19 cellular contexts compared by ENCODE assay signal in genomic region chr7:14233898-14234174, GRCh38.
"Had no signal": no experiment of that assay in that cellular context is flagged by ENCODE, and none has a peak within 500 bp of the region (broad histone marks: within the 10 kb centered on the region; RNA-seq: fewer than 3 reads in every experiment).

No MANE protein-coding gene starts in this region.

- H3K27me3 Mint-ChIP-seq: activated CD8-positive, alpha-beta T cell treated with anti-CD3 and anti-CD28 coated beads for 36 hours; activated naive CD4-positive, alpha-beta T cell treated with anti-CD3 and anti-CD28 coated beads, Interleukin-2, amount 50 U/mL, for 24 hours; progenitor cell of endocrine pancreas; type B pancreatic cell had no signal

- DNase-seq: activated CD4-positive, alpha-beta T cell treated with anti-CD3 and anti-CD28 coated beads for 48 hours; activated CD8-positive, alpha-beta T cell treated with anti-CD3 and anti-CD28 coated beads for 36 hours; activated effector memory CD4-positive, alpha-beta T cell treated with anti-CD3 and anti-CD28 coated beads, Interleukin-2, amount 50 U/mL, for 16 hours; activated T-cell treated with anti-CD3 and anti-CD28 coated beads, Interleukin-2, amount 50 U/mL, for 48 hours; adrenal gland; erythroblast; heart right ventricle; left lung; natural killer cell; nucleus accumbens; stimulated activated CD4-positive, alpha-beta T cell treated with anti-CD3 and anti-CD28 coated beads, Interleukin-4, amount 100 ng/mL, for 24 hours; stimulated activated naive CD4-positive, alpha-beta T cell treated with Interleukin-2 at 50 U/mL for 16 hours; T-helper 2 cell had no signal

- H3K27me3 ChIP-seq: adrenal gland, gastroesophageal sphincter, heart right ventricle, left lung, right atrium auricular region had no signal

- H3K27ac ChIP-seq: adrenal gland, gastroesophageal sphincter, heart right ventricle, left lung, right atrium auricular region, skin epidermis had no signal

- H3K9me3 Mint-ChIP-seq: activated CD8-positive, alpha-beta T cell treated with anti-CD3 and anti-CD28 coated beads for 36 hours; activated naive CD4-positive, alpha-beta T cell treated with anti-CD3 and anti-CD28 coated beads, Interleukin-2, amount 50 U/mL, for 24 hours; type B pancreatic cell had no signal

- H3K9me3 ChIP-seq: adrenal gland, gastroesophageal sphincter, heart right ventricle, left lung, right atrium auricular region had no signal

- H3K4me1 ChIP-seq: adrenal gland, gastroesophageal sphincter, heart right ventricle, left lung, right atrium auricular region had no signal

- H3K4me1 Mint-ChIP-seq: activated naive CD4-positive, alpha-beta T cell treated with anti-CD3 and anti-CD28 coated beads, Interleukin-2, amount 50 U/mL, for 24 hours; natural killer cell had no signal

- H3K36me3 Mint-ChIP-seq: activated naive CD4-positive, alpha-beta T cell treated with anti-CD3 and anti-CD28 coated beads, Interleukin-2, amount 50 U/mL, for 24 hours; natural killer cell; type B pancreatic cell had no signal

- H3K4me3 ChIP-seq: adrenal gland, gastroesophageal sphincter, heart right ventricle, left lung, right atrium auricular region, skin epidermis had no signal

- H3K4me3 Mint-ChIP-seq: activated CD8-positive, alpha-beta T cell treated with anti-CD3 and anti-CD28 coated beads for 36 hours; activated naive CD4-positive, alpha-beta T cell treated with anti-CD3 and anti-CD28 coated beads, Interleukin-2, amount 50 U/mL, for 24 hours; natural killer cell; type B pancreatic cell had no signal

- ATAC-seq: activated CD8-positive, alpha-beta T cell treated with anti-CD3 and anti-CD28 coated beads for 36 hours; gastroesophageal sphincter; heart right ventricle; left lung; natural killer cell had no signal

- H3K27ac Mint-ChIP-seq: activated CD8-positive, alpha-beta T cell treated with anti-CD3 and anti-CD28 coated beads for 36 hours; activated naive CD4-positive, alpha-beta T cell treated with anti-CD3 and anti-CD28 coated beads, Interleukin-2, amount 50 U/mL, for 24 hours; natural killer cell; progenitor cell of endocrine pancreas had no signal

- H3K36me3 ChIP-seq: adrenal gland, gastroesophageal sphincter, heart right ventricle, left lung, right atrium auricular region had no signal
